ENCODE assay signal across 15 cellular contexts in the genomic region with DNA sequence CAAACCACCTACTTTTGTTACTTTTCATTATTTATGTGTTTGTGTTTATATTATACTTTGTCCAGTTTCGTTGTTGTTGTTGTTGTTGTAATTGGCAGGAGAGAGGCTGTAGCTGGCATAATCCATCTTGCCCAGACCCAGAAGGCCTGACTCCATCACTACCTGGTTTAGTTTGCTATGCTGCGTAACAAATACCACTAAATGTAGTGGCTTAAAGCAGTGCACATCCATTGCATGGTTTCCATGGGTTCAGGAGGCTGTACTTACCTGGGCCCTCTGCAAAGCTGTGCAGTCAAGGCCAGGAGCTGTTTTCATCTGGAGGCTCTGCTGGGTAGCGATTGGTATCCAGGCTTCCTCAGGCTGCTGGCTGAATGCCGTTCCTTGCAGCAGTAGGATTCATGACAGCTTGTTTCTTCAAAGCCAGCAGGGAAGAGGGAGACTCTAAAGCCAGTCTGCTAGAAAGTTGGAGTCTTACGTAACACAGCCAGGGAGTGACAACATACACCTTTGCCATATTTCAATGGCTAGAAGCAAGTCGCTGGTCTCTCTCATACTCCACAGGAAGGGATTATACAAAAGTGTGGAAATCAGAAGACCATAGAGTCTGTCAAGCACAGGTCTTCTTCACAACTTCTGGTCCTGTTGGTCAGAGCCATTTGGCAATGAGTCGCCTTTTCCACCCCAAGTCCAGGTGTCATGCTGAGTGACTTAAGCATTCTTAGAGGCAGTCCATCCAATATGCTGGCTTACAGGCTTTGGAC. TPM values are rescaled to one million over a fixed set of nuclear protein-coding genes. Genes with fewer than 3 reads are reported as not detected.
DNase-seq lines count a peak whose midpoint lies in the region; ATAC-seq and TF ChIP-seq lines count a peak whose summit lies in the region.
"Had no signal": no experiment of that assay in that cellular context is flagged by ENCODE, and none has a peak within 500 bp of the region (broad histone marks: within the 10 kb centered on the region; RNA-seq: fewer than 3 reads in every experiment).

No MANE protein-coding gene starts in this region.

- no peaks in the 10 kb centered on the region for H3K9me3 Mint-ChIP-seq in activated CD8-positive, alpha-beta T cell treated with anti-CD3 and anti-CD28 coated beads for 36 hours
- H3K9me3 Mint-ChIP-seq in activated CD8-positive, alpha-beta T cell treated with anti-CD3 and anti-CD28 coated beads, Interleukin-2, amount 10 ng/mL, durations not matched to agents 7 days and 5 days (ENCODE audit: insufficient read depth): no peaks in the 10 kb centered on the region
- no peaks in the 10 kb centered on the region for H3K9me3 Mint-ChIP-seq in stimulated activated effector memory CD8-positive, alpha-beta T cell treated with anti-CD3 and anti-CD28 coated beads, Interleukin-12 subunit alpha, Interleukin-12 subunit beta, amount 100 ng/mL, for 72 hours
- H3K9me3 Mint-ChIP-seq: GM23338; natural killer cell treated with Interleukin-12 subunit alpha and Interleukin-12 subunit beta and Interleukin-15 and Interleukin-18, amount 100 ng/mL, for 72 hours; stimulated activated memory B cell treated with anti-CD40 and anti-IgM and Interleukin-4, amounts not matched to agents 10 μg/mL and 1 μg/mL and 100 μg/mL, for 72 hours had no signal

- H3K27ac Mint-ChIP-seq in activated CD8-positive, alpha-beta T cell treated with anti-CD3 and anti-CD28 coated beads for 36 hours: no peak overlapping the region
- no peak overlapping the region for H3K27ac Mint-ChIP-seq in activated CD8-positive, alpha-beta T cell treated with anti-CD3 and anti-CD28 coated beads, Interleukin-2, amount 10 ng/mL, durations not matched to agents 7 days and 5 days
- no peak overlapping the region for H3K27ac Mint-ChIP-seq in stimulated activated effector memory CD8-positive, alpha-beta T cell treated with anti-CD3 and anti-CD28 coated beads, Interleukin-12 subunit alpha, Interleukin-12 subunit beta, amount 100 ng/mL, for 72 hours
- H3K27ac Mint-ChIP-seq: GM23338; stimulated activated memory B cell treated with anti-CD40 and anti-IgM and Interleukin-4, amounts not matched to agents 10 μg/mL and 1 μg/mL and 100 μg/mL, for 72 hours had no signal

- H3K27me3 ChIP-seq in esophagus muscularis mucosa: no peaks in the 10 kb centered on the region

- H3K27me3 Mint-ChIP-seq in activated CD8-positive, alpha-beta T cell treated with anti-CD3 and anti-CD28 coated beads for 36 hours: no peaks in the 10 kb centered on the region
- no peaks in the 10 kb centered on the region for H3K27me3 Mint-ChIP-seq in activated CD8-positive, alpha-beta T cell treated with anti-CD3 and anti-CD28 coated beads, Interleukin-2, amount 10 ng/mL, durations not matched to agents 7 days and 5 days (ENCODE audit: low read depth)
- H3K27me3 Mint-ChIP-seq: natural killer cell treated with Interleukin-12 subunit alpha and Interleukin-12 subunit beta and Interleukin-15 and Interleukin-18, amount 100 ng/mL, for 72 hours; stimulated activated memory B cell treated with anti-CD40 and anti-IgM and Interleukin-4, amounts not matched to agents 10 μg/mL and 1 μg/mL and 100 μg/mL, for 72 hours had no signal

- H3K27ac ChIP-seq in esophagus muscularis mucosa (replicated peaks in 1 of 4): peak overlapping the region; percentile 7 to 49 (median 12)

- peaks cover 47 to 86% (median 64%) of the 10 kb centered on the region in 4 donors for H3K4me1 ChIP-seq in esophagus muscularis mucosa

- H3K4me3 ChIP-seq in esophagus muscularis mucosa: no peak overlapping the region
- H3K4me3 ChIP-seq: GM23338 had no signal

- H3K4me3 Mint-ChIP-seq in activated CD8-positive, alpha-beta T cell treated with anti-CD3 and anti-CD28 coated beads for 36 hours: no peak overlapping the region
- no peak overlapping the region for H3K4me3 Mint-ChIP-seq in activated CD8-positive, alpha-beta T cell treated with anti-CD3 and anti-CD28 coated beads, Interleukin-2, amount 10 ng/mL, durations not matched to agents 7 days and 5 days
- H3K4me3 Mint-ChIP-seq in stimulated activated effector memory CD8-positive, alpha-beta T cell treated with anti-CD3 and anti-CD28 coated beads, Interleukin-12 subunit alpha, Interleukin-12 subunit beta, amount 100 ng/mL, for 72 hours: no peak overlapping the region
- H3K4me3 Mint-ChIP-seq: GM23338; natural killer cell treated with Interleukin-12 subunit alpha and Interleukin-12 subunit beta and Interleukin-15 and Interleukin-18, amount 100 ng/mL, for 72 hours; stimulated activated memory B cell treated with anti-CD40 and anti-IgM and Interleukin-4, amounts not matched to agents 10 μg/mL and 1 μg/mL and 100 μg/mL, for 72 hours had no signal

- no peaks in the 10 kb centered on the region for H3K9me3 ChIP-seq in esophagus muscularis mucosa

- H3K4me1 Mint-ChIP-seq in activated CD8-positive, alpha-beta T cell treated with anti-CD3 and anti-CD28 coated beads for 36 hours (ENCODE audit: low read depth): peaks cover 69% of the 10 kb centered on the region
- peaks cover 10% of the 10 kb centered on the region for H3K4me1 Mint-ChIP-seq in activated CD8-positive, alpha-beta T cell treated with anti-CD3 and anti-CD28 coated beads, Interleukin-2, amount 10 ng/mL, durations not matched to agents 7 days and 5 days (ENCODE audit: low read depth)
- peaks cover 62% of the 10 kb centered on the region for H3K4me1 Mint-ChIP-seq in stimulated activated effector memory CD8-positive, alpha-beta T cell treated with anti-CD3 and anti-CD28 coated beads, Interleukin-12 subunit alpha, Interleukin-12 subunit beta, amount 100 ng/mL, for 72 hours

- intact Hi-C loops in activated CD8-positive, alpha-beta T cell treated with anti-CD3 and anti-CD28 coated beads for 36 hours (cut with micrococcal nuclease): loop anchor here (10.0 kb wide), 1 partner anchor 115 kb away; no protein-coding TSS in a partner anchor
- intact Hi-C loops in esophagus muscularis mucosa (cut with DNase I): loop anchor here (5.0 kb wide), 1 partner anchor 37 kb away; no protein-coding TSS in a partner anchor

- no peaks in the 10 kb centered on the region for H3K36me3 ChIP-seq in esophagus muscularis mucosa

- CTCF ChIA-PET in activated CD8-positive, alpha-beta T cell treated with anti-CD3 and anti-CD28 coated beads for 36 hours (lab: Charles Lee): interaction anchor here (0.8 to 1.3 kb wide), 4 partner anchors 14 to 457 kb away, joined by 3 to 5 read pairs (median 3); no protein-coding TSS in a partner anchor
- CTCF ChIA-PET in activated CD8-positive, alpha-beta T cell treated with anti-CD3 and anti-CD28 coated beads, Interleukin-2, amount 10 ng/mL, durations not matched to agents 7 days and 5 days (lab: Charles Lee): no interaction called here

- peaks cover 7% of the 10 kb centered on the region for H3K36me3 Mint-ChIP-seq in activated CD8-positive, alpha-beta T cell treated with anti-CD3 and anti-CD28 coated beads for 36 hours (ENCODE audit: low read depth)
- peaks cover 4% of the 10 kb centered on the region for H3K36me3 Mint-ChIP-seq in activated CD8-positive, alpha-beta T cell treated with anti-CD3 and anti-CD28 coated beads, Interleukin-2, amount 10 ng/mL, durations not matched to agents 7 days and 5 days (ENCODE audit: low read depth)
- peaks cover 6% of the 10 kb centered on the region for H3K36me3 Mint-ChIP-seq in stimulated activated effector memory CD8-positive, alpha-beta T cell treated with anti-CD3 and anti-CD28 coated beads, Interleukin-12 subunit alpha, Interleukin-12 subunit beta, amount 100 ng/mL, for 72 hours
- H3K36me3 Mint-ChIP-seq: natural killer cell treated with Interleukin-12 subunit alpha and Interleukin-12 subunit beta and Interleukin-15 and Interleukin-18, amount 100 ng/mL, for 72 hours had no signal

- POLR2A ChIA-PET in activated CD8-positive, alpha-beta T cell treated with anti-CD3 and anti-CD28 coated beads for 36 hours (lab: Charles Lee): interaction anchor here (0.7 to 0.8 kb wide), 2 partner anchors 18 to 268 kb away, joined by 3 read pairs; no protein-coding TSS in a partner anchor
- POLR2A ChIA-PET in activated CD8-positive, alpha-beta T cell treated with anti-CD3 and anti-CD28 coated beads, Interleukin-2, amount 10 ng/mL, durations not matched to agents 7 days and 5 days (lab: Charles Lee): interaction anchor here (1.2 kb wide), 1 partner anchor 41 kb away, joined by 3 read pairs; the partner anchor contains the start of gene TNRC6C

- TF ChIP-seq EP300 in esophagus muscularis mucosa (IDR thresholded peaks at IDR 0.05): no peak

- 92% methylated on average over 6 of the region's 7 CpGs for WGBS in esophagus muscularis mucosa

- TF ChIP-seq POLR2A in esophagus muscularis mucosa (IDR thresholded peaks at IDR 0.05; ENCODE audit: low read depth): no peak

- DNase-seq in activated CD8-positive, alpha-beta T cell treated with anti-CD3 and anti-CD28 coated beads for 36 hours: peak; percentile 55
- no peak for DNase-seq in activated CD8-positive, alpha-beta T cell treated with anti-CD3 and anti-CD28 coated beads, Interleukin-2, amount 10 ng/mL, durations not matched to agents 7 days and 5 days
- DNase-seq in RKO (ENCODE audit: low spot score) (peak; percentile 18), esophagus muscularis mucosa (ENCODE audit: extremely low spot score) (no peak), activated gamma-delta T cell (lab: John Stamatoyannopoulos, UW) (no peak), DMS153 treated with DMSO at 0.1 percent for 48 hours (lab: John Stamatoyannopoulos, UW; ENCODE audit: unreplicated experiment) (no peak)
- DNase-seq in stimulated activated effector memory CD8-positive, alpha-beta T cell treated with anti-CD3 and anti-CD28 coated beads, Interleukin-12 subunit alpha, Interleukin-12 subunit beta, amount 100 ng/mL, for 72 hours (ENCODE audit: low spot score in 2 of 2): no peak
- DNase-seq: effector CD8-positive, alpha-beta T cell; Karpas-422; NCI-H510A treated with DMSO at 0.1 percent for 48 hours; SW 1271 had no signal

- peak; percentile 68 for ATAC-seq in activated CD8-positive, alpha-beta T cell treated with anti-CD3 and anti-CD28 coated beads for 36 hours
- ATAC-seq in activated CD8-positive, alpha-beta T cell treated with anti-CD3 and anti-CD28 coated beads, Interleukin-2, amount 10 ng/mL, durations not matched to agents 7 days and 5 days: no peak
- ATAC-seq in stimulated activated effector memory CD8-positive, alpha-beta T cell treated with anti-CD3 and anti-CD28 coated beads, Interleukin-12 subunit alpha, Interleukin-12 subunit beta, amount 100 ng/mL, for 72 hours: peak; percentile 62
- no peak for ATAC-seq in HG02973 (IDR thresholded peaks at IDR 0.05; ENCODE audit: unreplicated experiment)
- ATAC-seq: GM23338; natural killer cell treated with Interleukin-12 subunit alpha and Interleukin-12 subunit beta and Interleukin-15 and Interleukin-18, amount 100 ng/mL, for 72 hours; stimulated activated memory B cell treated with anti-CD40 and anti-IgM and Interleukin-4, amounts not matched to agents 10 μg/mL and 1 μg/mL and 100 μg/mL, for 72 hours had no signal

- TF ChIP-seq CTCF in activated CD8-positive, alpha-beta T cell treated with anti-CD3 and anti-CD28 coated beads for 36 hours (IDR thresholded peaks at IDR 0.05): no peak
- TF ChIP-seq CTCF in esophagus muscularis mucosa (IDR thresholded peaks at IDR 0.05): no peak

RNA-seq across cellular contexts. Expression of gene TNRC6C, which starts 41.1 kb away (rescaled TPM):
- 10 to 100 TPM; 26.4 to 26.6 TPM for total RNA-seq in activated CD8-positive, alpha-beta T cell treated with anti-CD3 and anti-CD28 coated beads for 36 hours
- 10 to 100 TPM; 33.3 to 36.2 TPM for total RNA-seq in activated CD8-positive, alpha-beta T cell treated with anti-CD3 and anti-CD28 coated beads, Interleukin-2, amount 10 ng/mL, durations not matched to agents 7 days and 5 days
- 10 to 100 TPM; 21.4 to 31.6 (median 29.0) TPM for total RNA-seq in esophagus muscularis mucosa

Comparison
In these comparisons a context has a peak if more than half of its experiments do, and no peak if none do; other contexts are left out.
1. ATAC-seq: peak in activated CD8-positive, alpha-beta T cell treated with anti-CD3 and anti-CD28 coated beads for 36 hours (single experiment) and stimulated activated effector memory CD8-positive, alpha-beta T cell treated with anti-CD3 and anti-CD28 coated beads, Interleukin-12 subunit alpha, Interleukin-12 subunit beta, amount 100 ng/mL, for 72 hours (single experiment); none in activated CD8-positive, alpha-beta T cell treated with anti-CD3 and anti-CD28 coated beads, Interleukin-2, amount 10 ng/mL, durations not matched to agents 7 days and 5 days (single experiment) and HG02973 (single experiment).
2. DNase-seq: peak in activated CD8-positive, alpha-beta T cell treated with anti-CD3 and anti-CD28 coated beads for 36 hours (single experiment) and RKO (single experiment); none in activated CD8-positive, alpha-beta T cell treated with anti-CD3 and anti-CD28 coated beads, Interleukin-2, amount 10 ng/mL, durations not matched to agents 7 days and 5 days (single experiment), esophagus muscularis mucosa (single experiment), stimulated activated effector memory CD8-positive, alpha-beta T cell treated with anti-CD3 and anti-CD28 coated beads, Interleukin-12 subunit alpha, Interleukin-12 subunit beta, amount 100 ng/mL, for 72 hours (0 of 2), activated gamma-delta T cell (single experiment) and DMS153 treated with DMSO at 0.1 percent for 48 hours (single experiment).